ENCODE assay signal across 9 cellular contexts in the genomic region with DNA sequence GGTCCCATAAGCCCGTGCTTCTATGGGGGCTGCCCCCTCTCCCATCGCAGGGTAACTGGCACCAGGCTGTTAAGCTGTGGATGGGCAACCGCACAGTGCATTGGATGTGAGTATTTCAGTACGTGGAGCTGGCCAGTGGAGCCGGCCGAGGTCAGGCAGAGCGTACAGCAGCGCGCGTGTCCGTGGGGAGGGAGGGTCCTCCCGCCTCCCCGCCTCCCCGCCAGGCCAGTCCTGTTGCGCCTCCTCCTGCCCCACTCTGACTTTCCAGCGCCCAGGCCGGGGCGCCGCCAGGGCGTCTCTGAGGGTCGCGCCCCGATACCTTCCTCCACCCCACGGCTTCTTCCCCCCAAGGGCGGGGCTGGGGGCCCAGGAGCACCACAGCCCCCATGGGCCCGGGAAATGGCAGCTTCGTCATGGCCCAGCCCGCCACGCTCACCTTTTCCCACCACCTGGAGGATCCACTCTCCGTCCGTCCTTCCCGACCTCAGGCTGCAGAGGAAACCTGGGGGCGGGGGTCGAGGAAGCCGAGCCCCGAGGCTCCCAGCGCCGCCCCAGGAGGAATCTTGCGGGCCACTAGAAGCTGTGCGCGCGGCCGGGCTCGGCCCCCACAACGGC. TPM values are rescaled to one million over a fixed set of nuclear protein-coding genes. Genes with fewer than 3 reads are reported as not detected.
DNase-seq lines count a peak whose midpoint lies in the region; ATAC-seq and TF ChIP-seq lines count a peak whose summit lies in the region.
"Had no signal": no experiment of that assay in that cellular context is flagged by ENCODE, and none has a peak within 500 bp of the region (broad histone marks: within the 10 kb centered on the region; RNA-seq: fewer than 3 reads in every experiment).

No MANE protein-coding gene starts in this region.

- H3K9ac ChIP-seq in OCI-LY3 (ENCODE audit: low read length) = no peak overlapping the region

- intact Hi-C loops in CD4-positive, alpha-beta memory T cell (cut with micrococcal nuclease) = no loop called here

- H3K79me2 ChIP-seq in OCI-LY3 (ENCODE audit: low read length) = peaks cover 40% of the 10 kb centered on the region

- peaks cover 14 to 31% (median 24%) of the 10 kb centered on the region in 4 donors for H3K4me1 Mint-ChIP-seq in CD4-positive, alpha-beta memory T cell
- peaks cover 9% of the 10 kb centered on the region for H3K4me1 Mint-ChIP-seq in endothelial cell (ENCODE audit: unreplicated experiment)

- no peak for DNase-seq in CD4-positive, alpha-beta memory T cell
- DNase-seq in endothelial cell (ENCODE audit: low spot score) (no peak), omental fat pad (ENCODE audit: low spot score) (no peak), NCI-H82 treated with DMSO at 0.1 percent for 48 hours (lab: John Stamatoyannopoulos, UW; ENCODE audit: unreplicated experiment) (no peak), BE2C (no peak)

- POLR2A ChIA-PET in CD4-positive, alpha-beta memory T cell (lab: Charles Lee; ENCODE audit: partially characterized antibody) = interaction anchor here (0.9 kb wide), 1 partner anchor 11 kb away, joined by 3 read pairs; no protein-coding TSS in a partner anchor

- no peak for TF ChIP-seq CTCF in OCI-LY3 (IDR thresholded peaks at IDR 0.05; ENCODE audit: low read depth, low read length)
- no peak for TF ChIP-seq CTCF in endothelial cell (IDR thresholded peaks at IDR 0.05; ENCODE audit: unreplicated experiment)
- no peak for TF ChIP-seq CTCF in omental fat pad (IDR thresholded peaks at IDR 0.05)
- TF ChIP-seq CTCF in BE2C (IDR thresholded peaks at IDR 0.05; ENCODE audit: low read depth, low read length) = no peak

- peak overlapping the region in 1 of 2 donors; percentile 75 for H3K4me3 ChIP-seq in CD4-positive, alpha-beta memory T cell (ENCODE audit: low read length in 2 of 2)
- H3K4me3 ChIP-seq in OCI-LY3 (ENCODE audit: low read length) (peak overlapping the region; percentile 97), BE2C (ENCODE audit: low read depth, low read length) (no peak overlapping the region)

- H3K36me3 ChIP-seq in CD4-positive, alpha-beta memory T cell (ENCODE audit: insufficient read depth, low read length) = no peaks in the 10 kb centered on the region
- peaks cover 18% of the 10 kb centered on the region for H3K36me3 ChIP-seq in OCI-LY3 (replicated peaks; ENCODE audit: low read depth, low read length)
- no peaks in the 10 kb centered on the region for H3K36me3 ChIP-seq in BE2C

- H3K4me3 Mint-ChIP-seq in CD4-positive, alpha-beta memory T cell = peak overlapping the region in 7 of 8 donors; percentile 64 to 82 (median 75)
- H3K4me3 Mint-ChIP-seq in endothelial cell (ENCODE audit: unreplicated experiment) = peak overlapping the region; percentile 47

- no peak overlapping the region for H3K27ac ChIP-seq in CD4-positive, alpha-beta memory T cell (ENCODE audit: low read depth, low read length)
- no peak overlapping the region for H3K27ac ChIP-seq in OCI-LY3 (ENCODE audit: low read length)

- peak overlapping the region; percentile 72 for H3K4me2 ChIP-seq in OCI-LY3 (ENCODE audit: low read length)

- H2AFZ ChIP-seq in OCI-LY3 (ENCODE audit: low read depth, low read length) = no peak overlapping the region

- H3K9me3 ChIP-seq in CD4-positive, alpha-beta memory T cell (ENCODE audit: control insufficient read depth in 1 of 2, low read length in 2 of 2) = no peaks in the 10 kb centered on the region
- H3K9me3 ChIP-seq in OCI-LY3 (ENCODE audit: insufficient read depth, low read length) (no peaks in the 10 kb centered on the region), BE2C (no peaks in the 10 kb centered on the region)

- ATAC-seq in omental fat pad (ENCODE audit: low FRiP score) (peak; percentile 23), GM18867 (IDR thresholded peaks at IDR 0.05; ENCODE audit: unreplicated experiment) (no peak), GM18520 (IDR thresholded peaks at IDR 0.05; ENCODE audit: unreplicated experiment) (no peak)

- peaks cover 18% of the 10 kb centered on the region for H3K4me1 ChIP-seq in CD4-positive, alpha-beta memory T cell (ENCODE audit: insufficient read depth, low read length)
- H3K4me1 ChIP-seq in OCI-LY3 (ENCODE audit: low read length) = peaks cover 12% of the 10 kb centered on the region
- H3K4me1 ChIP-seq in BE2C = no peaks in the 10 kb centered on the region

- H3K27me3 ChIP-seq in CD4-positive, alpha-beta memory T cell (ENCODE audit: insufficient read depth, low read length) = no peaks in the 10 kb centered on the region
- H3K27me3 ChIP-seq in OCI-LY3 (ENCODE audit: low read depth, low read length) (no peaks in the 10 kb centered on the region; the same call in 1 of the 2 replicates), BE2C (peaks cover 32% of the 10 kb centered on the region)

- H3K27me3 Mint-ChIP-seq in CD4-positive, alpha-beta memory T cell = peaks cover 0 to 1% of the 10 kb centered on the region in 2 donors
- H3K27me3 Mint-ChIP-seq in endothelial cell (ENCODE audit: unreplicated experiment) = peaks cover 19% of the 10 kb centered on the region

- CTCF ChIA-PET in CD4-positive, alpha-beta memory T cell (lab: Charles Lee; ENCODE audit: partially characterized antibody) = no interaction called here

- peaks cover 0 to 2% (median 0%) of the 10 kb centered on the region in 8 donors for H3K9me3 Mint-ChIP-seq in CD4-positive, alpha-beta memory T cell
- no peaks in the 10 kb centered on the region for H3K9me3 Mint-ChIP-seq in endothelial cell (ENCODE audit: unreplicated experiment)
- H3K9me3 Mint-ChIP-seq: dendritic cell treated with granulocyte-macrophage colony-stimulating factor and Interleukin-4, amounts not matched to agents 40 ng/mL and 50 ng/mL, for 4 days had no signal

- peaks cover 21% of the 10 kb centered on the region for H4K20me1 ChIP-seq in OCI-LY3 (ENCODE audit: insufficient read depth, low read length)

- H3K36me3 Mint-ChIP-seq in CD4-positive, alpha-beta memory T cell = peaks cover 7 to 15% of the 10 kb centered on the region in 2 donors
- peaks cover 6% of the 10 kb centered on the region for H3K36me3 Mint-ChIP-seq in endothelial cell (ENCODE audit: low read depth, unreplicated experiment)

- H3K27ac Mint-ChIP-seq in CD4-positive, alpha-beta memory T cell = peak overlapping the region in 1 of 7 donors; percentile 68
- H3K27ac Mint-ChIP-seq in endothelial cell (ENCODE audit: unreplicated experiment) = no peak overlapping the region

RNA-seq across cellular contexts. Expression of a gene that starts 0.9 kb away (rescaled TPM):
- 10 to 100 TPM; 83.2 to 83.6 TPM for total RNA-seq in CD4-positive, alpha-beta memory T cell
- 10 to 100 TPM; 62.4 to 63.1 TPM for polyA plus RNA-seq in CD4-positive, alpha-beta memory T cell
- total RNA-seq in endothelial cell (ENCODE audit: unreplicated experiment) (52.3 TPM), omental fat pad (10 to 100 TPM; 22.2 to 83.9 (median 34.0) TPM)
- polyA plus RNA-seq in BE2C (2012; ENCODE audit: insufficient read depth, insufficient read length, low read depth) = 25.6 TPM
